26 cellular contexts compared by ENCODE assay signal in genomic region chr14:62824086-62824485, GRCh38.
"Had no signal": no experiment of that assay in that cellular context is flagged by ENCODE, and none has a peak within 500 bp of the region (broad histone marks: within the 10 kb centered on the region; RNA-seq: fewer than 3 reads in every experiment).

No MANE protein-coding gene starts in this region.

- H3K27ac ChIP-seq: colonic mucosa, esophagus muscularis mucosa, lower lobe of right lung, ovary, psoas muscle, sigmoid colon, stomach, testis, tibial artery had no signal

- H3K4me1 ChIP-seq: colonic mucosa, esophagus muscularis mucosa, lower lobe of right lung, psoas muscle, sigmoid colon, stomach, testis, tibial artery had no signal

- FAIRE-seq: endothelial cell of umbilical vein had no signal

- H3K36me3 ChIP-seq: colonic mucosa, esophagus muscularis mucosa, lower lobe of right lung, ovary, sigmoid colon, stomach, tibial artery had no signal

- H3K27me3 ChIP-seq: colonic mucosa, esophagus muscularis mucosa, ovary, sigmoid colon, stomach, testis, tibial artery had no signal

- DNase-seq: colonic mucosa; dermis blood vessel endothelial cell; effector memory CD4-positive, alpha-beta T cell; foreskin melanocyte; hypothalamus; immature natural killer cell; islet precursor cell; kidney glomerular epithelial cell; left ventricle myocardium superior; lower lobe of right lung; natural killer cell; occipital lobe; ovary; posterior cingulate gyrus; psoas muscle; right cardiac atrium; sigmoid colon; stimulated activated CD4-positive, alpha-beta T cell treated with anti-CD3 and anti-CD28 coated beads, Interleukin-2, amount 100 ng/mL, for 24 hours; stimulated activated CD4-positive, alpha-beta T cell treated with anti-CD3 and anti-CD28 coated beads, Interleukin-4, amount 100 ng/mL, for 24 hours; stimulated activated naive CD4-positive, alpha-beta T cell treated with Interleukin-2 at 50 U/mL for 16 hours; stomach; testis; tibial artery had no signal

- H3K4me3 ChIP-seq: colonic mucosa, esophagus muscularis mucosa, lower lobe of right lung, ovary, psoas muscle, sigmoid colon, stomach, testis, tibial artery had no signal

- H3K9me3 ChIP-seq: colonic mucosa, esophagus muscularis mucosa, lower lobe of right lung, ovary, psoas muscle, sigmoid colon, testis had no signal

- ATAC-seq: left ventricle myocardium superior; lower lobe of right lung; natural killer cell; psoas muscle; right cardiac atrium; stimulated activated effector memory CD8-positive, alpha-beta T cell treated with anti-CD3 and anti-CD28 coated beads, Interleukin-12 subunit alpha, Interleukin-12 subunit beta, amount 100 ng/mL, for 72 hours had no signal
